22 cellular contexts compared by ENCODE assay signal in the genomic region with DNA sequence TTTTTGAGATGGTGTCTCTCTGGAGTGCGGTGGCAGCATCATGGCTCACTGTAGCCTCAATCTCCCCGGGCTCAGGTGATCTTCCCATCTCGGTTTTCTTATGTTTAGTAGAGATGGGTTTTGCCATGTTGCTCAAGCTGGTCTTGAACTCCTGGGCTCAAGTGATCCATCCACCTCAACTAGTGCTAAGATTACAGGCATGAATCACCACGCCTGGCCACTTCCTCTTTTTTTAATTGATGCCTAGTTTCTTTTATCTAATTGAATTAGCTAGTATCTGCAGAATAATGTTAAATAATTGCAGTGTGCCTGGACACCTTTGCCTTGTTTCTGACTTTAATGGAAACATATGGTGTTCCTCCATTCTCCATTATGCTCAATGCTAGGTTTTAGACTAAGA. TPM values are rescaled to one million over a fixed set of nuclear protein-coding genes. Genes with fewer than 3 reads are reported as not detected.
"Had no signal": no experiment of that assay in that cellular context is flagged by ENCODE, and none has a peak within 500 bp of the region (broad histone marks: within the 10 kb centered on the region; RNA-seq: fewer than 3 reads in every experiment).

No MANE protein-coding gene starts in this region.

- H3K9me3 ChIP-seq: body of pancreas, gastrocnemius medialis, heart right ventricle, left lung, tibial nerve had no signal

- H3K36me3 ChIP-seq: gastrocnemius medialis, heart right ventricle, left lung, tibial nerve had no signal

- ATAC-seq: body of pancreas; gastrocnemius medialis; heart right ventricle; left lung; natural killer cell treated with Interleukin-12 subunit alpha and Interleukin-12 subunit beta and Interleukin-15 and Interleukin-18, amount 100 ng/mL, for 72 hours; right cardiac atrium; stimulated activated effector memory CD8-positive, alpha-beta T cell treated with anti-CD3 and anti-CD28 coated beads, Interleukin-12 subunit alpha, Interleukin-12 subunit beta, amount 100 ng/mL, for 72 hours; WTC11 had no signal

- H3K4me1 ChIP-seq: gastrocnemius medialis had no signal

- H3K27ac ChIP-seq: body of pancreas, coronary artery, gastrocnemius medialis, heart right ventricle, left lung, tibial nerve had no signal

- DNase-seq: activated CD4-positive, alpha-beta T cell treated with anti-CD3 and anti-CD28 coated beads, Interleukin-2, amount 10 ng/mL, durations not matched to agents 24 days and 14 days; activated CD8-positive, alpha-beta memory T cell treated with anti-CD3 and anti-CD28 coated beads for 24 hours; activated naive CD4-positive, alpha-beta T cell treated with anti-CD3 and anti-CD28 coated beads, Interleukin-2, amount 10 ng/mL, durations not matched to agents 7 days and 5 days; body of pancreas; central memory CD4-positive, alpha-beta T cell; effector CD4-positive, alpha-beta T cell; gastrocnemius medialis; heart right ventricle; islet precursor cell; left lung; nucleus accumbens; right cardiac atrium; small intestine had no signal

- H3K4me3 ChIP-seq: body of pancreas, coronary artery, gastrocnemius medialis, heart right ventricle, left lung, tibial nerve had no signal

RNA-seq across cellular contexts. Expression of a gene that starts 38.4 kb away (rescaled TPM):
- total RNA-seq: activated CD4-positive, alpha-beta T cell treated with anti-CD3 and anti-CD28 coated beads, Interleukin-2, amount 10 ng/mL, durations not matched to agents 24 days and 14 days; activated T-helper 2 cell treated with anti-CD3 and anti-CD28 coated beads, Interferon-gamma antibody, Interleukin-2, Interleukin-4, amounts not matched to agents 10 μg/mL and 5 μg/mL and 100 μg/mL, durations not matched to agents 14 hours and 24 hours and 36 hours; body of pancreas; fibroblast of lung; gastrocnemius medialis; mucosa of gallbladder; natural killer cell treated with Interleukin-12 subunit alpha and Interleukin-12 subunit beta and Interleukin-15 and Interleukin-18, amount 100 ng/mL, for 72 hours; progenitor cell of endocrine pancreas; tibial nerve; WTC11 had no signal
